ENCODE assay signal across 8 cellular contexts in the genomic region with DNA sequence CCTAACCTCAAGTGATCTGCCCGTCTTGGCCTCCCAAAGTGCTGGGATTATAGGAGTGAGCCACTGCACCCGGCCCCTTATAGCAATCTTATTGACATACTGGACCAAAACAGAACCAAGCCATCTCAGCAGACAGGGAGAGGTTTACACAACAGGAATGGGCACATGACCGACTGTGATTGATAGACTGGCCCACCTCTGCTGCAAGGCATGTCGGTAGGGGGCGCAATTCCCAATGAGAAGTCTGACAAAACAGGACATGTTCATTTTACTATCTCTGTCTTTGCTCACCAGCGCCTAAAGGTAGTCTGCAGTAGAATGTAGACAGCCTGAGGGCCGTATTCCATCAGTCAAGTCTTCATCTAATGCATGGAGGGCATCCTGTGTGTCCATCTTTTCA. TPM values are rescaled to one million over a fixed set of nuclear protein-coding genes. Genes with fewer than 3 reads are reported as not detected.
A peak's percentile ranks its signal among the peaks of the same experiment; 100 is the strongest.
DNase-seq lines count a peak whose midpoint lies in the region; ATAC-seq and TF ChIP-seq lines count a peak whose summit lies in the region.

No MANE protein-coding gene starts in this region.

- no peaks in the 10 kb centered on the region for H3K36me3 ChIP-seq in IMR-90 (ENCODE audit: control insufficient read depth, insufficient read depth, low read length)

- no peak overlapping the region for H2BK5ac ChIP-seq in IMR-90 (ENCODE audit: low read depth, low read length, poor library complexity, severe bottlenecking)

- in situ Hi-C loops in IMR-90 (cut with MboI; ENCODE audit: low sequenced_read_pairs), result no loop called here

- TF ChIP-seq RAD21 in IMR-90 (IDR thresholded peaks at IDR 0.05; ENCODE audit: low read length), result no peak; the same call in 1 of the 2 replicates

- POLR2A ChIA-PET in IMR-90 (lab: Charles Lee; ENCODE audit: unreplicated experiment), result interaction anchor here (0.6 kb wide), 1 partner anchor 10 kb away, joined by 7 read pairs; no protein-coding TSS in a partner anchor

- peak; percentile 52 for DNase-seq in activated CD4-positive, CD25-positive, alpha-beta regulatory T cell treated with anti-CD3 and anti-CD28 coated beads, Interleukin-2, amount 50 U/mL, for 72 hours
- no peak for DNase-seq in IMR-90
- peak; percentile 49 for DNase-seq in activated CD4-positive, alpha-beta T cell treated with anti-CD3 and anti-CD28 coated beads, Interleukin-2, amount 50 U/mL, for 1 hour
- DNase-seq in glutamatergic neuron, result peak; percentile 72
- DNase-seq in stimulated activated naive B cell treated with anti-CD40 and anti-IgM and Interleukin-4, amounts not matched to agents 10 μg/mL and 1 μg/mL and 100 μg/mL, for 72 hours, result peak; percentile 12
- DNase-seq in NCI-H2107 (lab: John Stamatoyannopoulos, UW), result no peak
- no peak for DNase-seq in inferior parietal cortex (ENCODE audit: extremely low spot score)

- H4K20me1 ChIP-seq in IMR-90 (ENCODE audit: insufficient read depth, low read length), result no peaks in the 10 kb centered on the region

- no peak overlapping the region for H3K18ac ChIP-seq in IMR-90 (ENCODE audit: low read depth, low read length)

- peaks cover 10% of the 10 kb centered on the region for H3K27me3 Mint-ChIP-seq in glutamatergic neuron (ENCODE audit: unreplicated experiment)
- peaks cover 24 to 48% of the 10 kb centered on the region in 2 donors for H3K27me3 Mint-ChIP-seq in stimulated activated naive B cell treated with anti-CD40 and anti-IgM and Interleukin-4, amounts not matched to agents 10 μg/mL and 1 μg/mL and 100 μg/mL, for 72 hours

- dilution Hi-C loops in IMR-90 (cut with HindIII; ENCODE audit: low sequenced_read_pairs, unreplicated experiment), result no loop called here

- H3K4me1 Mint-ChIP-seq in glutamatergic neuron (ENCODE audit: low read depth, unreplicated experiment), result no peaks in the 10 kb centered on the region
- peaks cover 3 to 6% of the 10 kb centered on the region in 2 donors for H3K4me1 Mint-ChIP-seq in stimulated activated naive B cell treated with anti-CD40 and anti-IgM and Interleukin-4, amounts not matched to agents 10 μg/mL and 1 μg/mL and 100 μg/mL, for 72 hours

- no peak overlapping the region for H3K27ac ChIP-seq in IMR-90 (ENCODE audit: insufficient read depth, low read length)

- WGBS in IMR-90 (ENCODE audit: extremely low coverage in 2 of 2, insufficient read length in 1 of 2), 2 experiments, result 87% methylated on average over 3 of the region's 7 CpGs; no CpG with 5 or more reads in 1 of the 2 experiments

- no peak overlapping the region for H3K56ac ChIP-seq in IMR-90 (ENCODE audit: extremely low read depth, insufficient read depth, low read length)

- TF ChIP-seq CTCF in IMR-90 (conservative IDR thresholded peaks at IDR 0.05; ENCODE audit: low read depth, low read length) (peak; percentile 33), glutamatergic neuron (IDR thresholded peaks at IDR 0.05; ENCODE audit: partially characterized antibody, unreplicated experiment) (peak; percentile 69)

- H3K9ac ChIP-seq in IMR-90 (ENCODE audit: low read depth, low read length), result no peak overlapping the region

- no peak overlapping the region for H2AFZ ChIP-seq in IMR-90 (replicated peaks; ENCODE audit: low read length, poor library complexity)

- no peak overlapping the region for H2AK9ac ChIP-seq in IMR-90 (replicated peaks; ENCODE audit: low read depth, low read length, poor library complexity)

- no peak overlapping the region for H2BK15ac ChIP-seq in IMR-90 (ENCODE audit: low read depth, low read length)

- H3K4me2 ChIP-seq in IMR-90 (ENCODE audit: low read depth, low read length), result no peak overlapping the region

- no peak for TF ChIP-seq POLR2A in IMR-90 (IDR thresholded peaks at IDR 0.05; ENCODE audit: low read depth, low read length)

- H3K79me1 ChIP-seq in IMR-90 (ENCODE audit: low read depth in 1 of 2, low read length in 2 of 2), result no peaks in the 10 kb centered on the region

- no peak overlapping the region for H2AK5ac ChIP-seq in IMR-90 (ENCODE audit: low read depth, low read length)

- no peaks in the 10 kb centered on the region for H3K9me3 ChIP-seq in IMR-90 (ENCODE audit: control insufficient read depth, insufficient read depth, low read length)

- no peak overlapping the region for H3K23ac ChIP-seq in IMR-90 (ENCODE audit: low read depth, low read length)

- intact Hi-C loops in IMR-90 (cut with micrococcal nuclease), result no loop called here

- H3K9me1 ChIP-seq in IMR-90 (ENCODE audit: insufficient read depth, low read length), result no peaks in the 10 kb centered on the region

- H2BK120ac ChIP-seq in IMR-90 (ENCODE audit: low read depth, low read length), result no peak overlapping the region

- no peak overlapping the region for H3K4me3 ChIP-seq in IMR-90 (ENCODE audit: insufficient read depth, low read depth, low read length)

- H3K27me3 ChIP-seq in IMR-90 (ENCODE audit: control insufficient read depth, insufficient read depth, low read length), result peaks cover 33% of the 10 kb centered on the region

- no peak overlapping the region for H3K27ac Mint-ChIP-seq in glutamatergic neuron (ENCODE audit: unreplicated experiment)
- no peak overlapping the region for H3K27ac Mint-ChIP-seq in stimulated activated naive B cell treated with anti-CD40 and anti-IgM and Interleukin-4, amounts not matched to agents 10 μg/mL and 1 μg/mL and 100 μg/mL, for 72 hours

- no TSS peak for BruUV-seq in IMR-90 (replicated peaks; lab: Mats Ljungman, UMichigan)

- no peak overlapping the region for H4K91ac ChIP-seq in IMR-90 (ENCODE audit: insufficient read depth, low read depth, low read length)

- no peaks in the 10 kb centered on the region for H3K9me3 Mint-ChIP-seq in glutamatergic neuron (ENCODE audit: unreplicated experiment)
- peaks cover 0 to 3% of the 10 kb centered on the region in 2 donors for H3K9me3 Mint-ChIP-seq in stimulated activated naive B cell treated with anti-CD40 and anti-IgM and Interleukin-4, amounts not matched to agents 10 μg/mL and 1 μg/mL and 100 μg/mL, for 72 hours

- no peak overlapping the region for H3K4me3 Mint-ChIP-seq in glutamatergic neuron (ENCODE audit: unreplicated experiment)
- H3K4me3 Mint-ChIP-seq in stimulated activated naive B cell treated with anti-CD40 and anti-IgM and Interleukin-4, amounts not matched to agents 10 μg/mL and 1 μg/mL and 100 μg/mL, for 72 hours, result no peak overlapping the region

- no peak overlapping the region for H3K14ac ChIP-seq in IMR-90 (replicated peaks; ENCODE audit: low read depth, low read length)

- H3K4ac ChIP-seq in IMR-90 (ENCODE audit: low read depth, low read length), result no peak overlapping the region

- no peaks in the 10 kb centered on the region for H3K4me1 ChIP-seq in IMR-90 (ENCODE audit: control insufficient read depth, insufficient read depth, low read length)

- no peak for ATAC-seq in activated CD4-positive, CD25-positive, alpha-beta regulatory T cell treated with anti-CD3 and anti-CD28 coated beads, Interleukin-2, amount 50 U/mL, for 24 hours
- no peak for ATAC-seq in IMR-90 (ENCODE audit: low read depth)
- ATAC-seq in stimulated activated naive B cell treated with anti-CD40 and anti-IgM and Interleukin-4, amounts not matched to agents 10 μg/mL and 1 μg/mL and 100 μg/mL, for 72 hours (replicated peaks), result peak in 1 of 2 donors; percentile 56

- H4K8ac ChIP-seq in IMR-90 (ENCODE audit: low read depth in 2 of 2, low read length in 2 of 2), result no peak overlapping the region

- H3K36me3 Mint-ChIP-seq in glutamatergic neuron (ENCODE audit: unreplicated experiment), result no peaks in the 10 kb centered on the region
- no peaks in the 10 kb centered on the region for H3K36me3 Mint-ChIP-seq in stimulated activated naive B cell treated with anti-CD40 and anti-IgM and Interleukin-4, amounts not matched to agents 10 μg/mL and 1 μg/mL and 100 μg/mL, for 72 hours

- no peak overlapping the region for H2BK20ac ChIP-seq in IMR-90 (ENCODE audit: low read depth, low read length)

- H4K5ac ChIP-seq in IMR-90 (ENCODE audit: low read depth, low read length), result no peak overlapping the region

- CTCF ChIA-PET in IMR-90 (lab: Yijun Ruan, JAX), result interaction anchor here (0.5 to 1.4 kb wide), 3 partner anchors 9 to 521 kb away, joined by 3 read pairs; no protein-coding TSS in a partner anchor

TF ChIP-seq in IMR-90, 13 proteins besides CTCF, POLR2A, EP300 and RAD21:
- TF ChIP-seq NFE2L2 (IDR thresholded peaks at IDR 0.05; ENCODE audit: low read depth, low read length), result no peak
- no peak for TF ChIP-seq MXI1 (IDR thresholded peaks at IDR 0.05; ENCODE audit: borderline replicate concordance, low read depth, low read length)
- no peak for TF ChIP-seq CHD1 (IDR thresholded peaks at IDR 0.05; ENCODE audit: low read depth, low read length)
- TF ChIP-seq, protein P1, sequence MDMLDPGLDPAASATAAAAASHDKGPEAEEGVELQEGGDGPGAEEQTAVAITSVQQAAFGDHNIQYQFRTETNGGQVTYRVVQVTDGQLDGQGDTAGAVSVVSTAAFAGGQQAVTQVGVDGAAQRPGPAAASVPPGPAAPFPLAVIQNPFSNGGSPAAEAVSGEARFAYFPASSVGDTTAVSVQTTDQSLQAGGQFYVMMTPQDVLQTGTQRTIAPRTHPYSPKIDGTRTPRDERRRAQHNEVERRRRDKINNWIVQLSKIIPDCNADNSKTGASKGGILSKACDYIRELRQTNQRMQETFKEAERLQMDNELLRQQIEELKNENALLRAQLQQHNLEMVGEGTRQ (IDR thresholded peaks at IDR 0.05; ENCODE audit: low read depth, low read length), result 0 out of 2 replicates have a peak, but pooled peaks have one; percentile 3
- TF ChIP-seq, protein P2, sequence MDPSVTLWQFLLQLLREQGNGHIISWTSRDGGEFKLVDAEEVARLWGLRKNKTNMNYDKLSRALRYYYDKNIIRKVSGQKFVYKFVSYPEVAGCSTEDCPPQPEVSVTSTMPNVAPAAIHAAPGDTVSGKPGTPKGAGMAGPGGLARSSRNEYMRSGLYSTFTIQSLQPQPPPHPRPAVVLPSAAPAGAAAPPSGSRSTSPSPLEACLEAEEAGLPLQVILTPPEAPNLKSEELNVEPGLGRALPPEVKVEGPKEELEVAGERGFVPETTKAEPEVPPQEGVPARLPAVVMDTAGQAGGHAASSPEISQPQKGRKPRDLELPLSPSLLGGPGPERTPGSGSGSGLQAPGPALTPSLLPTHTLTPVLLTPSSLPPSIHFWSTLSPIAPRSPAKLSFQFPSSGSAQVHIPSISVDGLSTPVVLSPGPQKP (IDR thresholded peaks at IDR 0.05; ENCODE audit: borderline replicate concordance, low read depth, low read length), result no peak
- TF ChIP-seq SMC3 (IDR thresholded peaks at IDR 0.05; ENCODE audit: low read depth, low read length), result 0 out of 2 replicates have a peak, but pooled peaks have one; percentile 13
- TF ChIP-seq MAFK (IDR thresholded peaks at IDR 0.05; ENCODE audit: low read depth, low read length), result no peak
- no peak for TF ChIP-seq FOS (IDR thresholded peaks at IDR 0.05; ENCODE audit: low read depth, low read length)
- TF ChIP-seq RFX5 (IDR thresholded peaks at IDR 0.05; ENCODE audit: low read depth, low read length), result no peak
- no peak for TF ChIP-seq RCOR1 (IDR thresholded peaks at IDR 0.05; ENCODE audit: insufficient replicate concordance, low read length)

RNA-seq across cellular contexts. Expression of a gene that starts 2.0 kb away (rescaled TPM):
- total RNA-seq in IMR-90 (2012; rRNA removed), result under 0.01 TPM in 1 of 2 replicates, not detected in the other
- 0.05 and 0.16 TPM in 2 replicates for polyA plus RNA-seq in IMR-90 (2012; rRNA removed)
- 0.19 TPM in 1 of 2 replicates, not detected in the other for polyA plus RNA-seq in IMR-90 (2012; cell fraction: cytosol; rRNA removed)
- polyA plus RNA-seq in IMR-90 (2012; cell fraction: nucleus; rRNA removed; ENCODE audit: low replicate concordance), result 0.08 and 0.21 TPM in 2 replicates
- total RNA-seq in glutamatergic neuron (ENCODE audit: unreplicated experiment), result 0.69 TPM

Comparison
In these comparisons a context has a peak if more than half of its experiments do, and no peak if none do; other contexts are left out.
1. DNase-seq: peak in activated CD4-positive, CD25-positive, alpha-beta regulatory T cell treated with anti-CD3 and anti-CD28 coated beads, Interleukin-2, amount 50 U/mL, for 72 hours (single experiment), activated CD4-positive, alpha-beta T cell treated with anti-CD3 and anti-CD28 coated beads, Interleukin-2, amount 50 U/mL, for 1 hour (single experiment), glutamatergic neuron (single experiment) and stimulated activated naive B cell treated with anti-CD40 and anti-IgM and Interleukin-4, amounts not matched to agents 10 μg/mL and 1 μg/mL and 100 μg/mL, for 72 hours (single experiment); none in IMR-90 (single experiment), NCI-H2107 (single experiment) and inferior parietal cortex (single experiment).